16 cellular contexts compared by ENCODE assay signal in the genomic region with DNA sequence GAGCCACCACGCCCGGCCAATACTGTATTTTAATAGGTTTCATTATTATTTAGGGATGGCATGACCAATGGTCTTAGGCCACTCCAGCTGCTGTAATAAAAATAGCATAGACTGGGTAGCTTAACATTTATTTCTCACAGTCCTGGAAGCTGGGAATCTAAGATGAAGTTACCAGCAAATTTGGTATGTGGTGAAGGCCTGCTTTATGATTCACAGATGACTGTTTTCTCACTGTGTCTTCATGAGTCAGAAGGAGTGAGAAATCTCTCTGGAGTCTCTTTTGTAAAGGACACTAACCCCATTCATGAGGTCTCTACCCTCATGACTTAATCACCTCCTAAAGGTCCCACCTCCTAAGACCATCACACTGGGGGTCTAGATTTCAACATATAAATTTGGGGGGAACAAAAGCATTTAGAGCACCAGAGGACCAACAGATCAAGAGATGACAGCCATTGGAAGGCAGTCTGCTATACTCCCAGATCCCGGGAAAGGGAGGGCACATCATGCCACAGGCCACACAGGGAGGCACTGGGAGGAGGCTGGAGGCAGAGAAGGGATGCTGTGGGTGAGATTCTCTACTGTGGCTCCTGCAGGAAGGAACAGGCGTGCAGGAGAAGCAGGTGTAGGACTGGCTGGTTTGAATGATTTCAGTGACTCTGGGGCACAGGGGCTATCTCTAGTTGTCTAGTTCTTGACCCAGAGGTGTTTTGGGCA.
A peak's percentile ranks its signal among the peaks of the same experiment; 100 is the strongest.
DNase-seq lines count a peak whose midpoint lies in the region; ATAC-seq and TF ChIP-seq lines count a peak whose summit lies in the region.
"Had no signal": no experiment of that assay in that cellular context is flagged by ENCODE, and none has a peak within 500 bp of the region (broad histone marks: within the 10 kb centered on the region; RNA-seq: fewer than 3 reads in every experiment).

No MANE protein-coding gene starts in this region.

- H3K4me2 ChIP-seq in PC-3 (ENCODE audit: low read length), result no peak overlapping the region

- no peaks in the 10 kb centered on the region for H3K4me1 ChIP-seq in PC-3 (ENCODE audit: insufficient read depth, low read length)
- H3K4me1 ChIP-seq: prostate gland had no signal

- no peak overlapping the region for H3K4me3 ChIP-seq in PC-3 (ENCODE audit: low read length)
- no peak overlapping the region for H3K4me3 ChIP-seq in lower leg skin (ENCODE audit: low read depth, poor library complexity, severe bottlenecking)
- H3K4me3 ChIP-seq: prostate gland, SK-N-MC had no signal

- 68 to 69% methylated on average over 4 of the region's 4 CpGs for WGBS in lower leg skin, 2 donors

- DNase-seq in EH (ENCODE audit: low read depth) (peak; percentile 95), PC-3 (peak; percentile 53), epithelial cell of prostate (ENCODE audit: low read depth, low spot score) (peak; percentile 68), omental fat pad (ENCODE audit: low spot score) (no peak), DMS53 (lab: John Stamatoyannopoulos, UW) (no peak), lower leg skin (ENCODE audit: low spot score in 2 of 2) (no peak)
- DNase-seq: CD8-positive, alpha-beta memory T cell; NCI-H187 treated with DMSO at 0.1 percent for 48 hours; NCI-H774; stimulated activated CD4-positive, alpha-beta T cell treated with anti-CD3 and anti-CD28 coated beads, Interleukin-4, amount 100 ng/mL, for 24 hours; stimulated activated naive CD4-positive, alpha-beta T cell had no signal

- TF ChIP-seq POLR2A in lower leg skin (IDR thresholded peaks at IDR 0.05), result no peak

- ATAC-seq in PC-3 (no peak; the same call in 1 of the 2 replicates), omental fat pad (ENCODE audit: low FRiP score) (peak; percentile 62), GM18870 (IDR thresholded peaks at IDR 0.05; ENCODE audit: unreplicated experiment) (no peak), HG03457 (IDR thresholded peaks at IDR 0.05; ENCODE audit: unreplicated experiment) (no peak)
- ATAC-seq: WTC11 had no signal

- H2AFZ ChIP-seq in PC-3 (ENCODE audit: low read length), result no peak overlapping the region

- H3K27me3 ChIP-seq in PC-3 (ENCODE audit: low read length), result no peaks in the 10 kb centered on the region

- H3K79me2 ChIP-seq in PC-3 (ENCODE audit: low read length), result no peaks in the 10 kb centered on the region

- no peaks in the 10 kb centered on the region for H4K20me1 ChIP-seq in PC-3 (ENCODE audit: low read length)

- no TSS peak for BruUV-seq in PC-3 (replicated peaks; lab: Mats Ljungman, UMichigan)

- POLR2A ChIA-PET in PC-3 (lab: Charles Lee; ENCODE audit: unreplicated experiment), result no interaction called here

- no peaks in the 10 kb centered on the region for H3K9me3 ChIP-seq in PC-3 (ENCODE audit: low read length)
- H3K9me3 ChIP-seq: prostate gland had no signal

- CTCF ChIA-PET in PC-3 (lab: Charles Lee), result no interaction called here

- no peaks in the 10 kb centered on the region for H3F3A ChIP-seq in PC-3 (ENCODE audit: low read length, unreplicated experiment)

- intact Hi-C loops in PC-3 (cut with micrococcal nuclease) (no loop called here), lower leg skin (cut with DNase I; ENCODE audit: low total_unique reads) (loop anchor here (5.0 kb wide), 1 partner anchor 43 kb away; no protein-coding TSS in a partner anchor)

- H3K9ac ChIP-seq in PC-3 (ENCODE audit: low read length), result no peak overlapping the region

- no peak overlapping the region for H3K27ac ChIP-seq in PC-3 (ENCODE audit: low read length)
- peak overlapping the region; percentile 67 for H3K27ac ChIP-seq in epithelial cell of prostate
- H3K27ac ChIP-seq: prostate gland, SK-N-MC had no signal

- TF ChIP-seq CTCF in PC-3 (conservative IDR thresholded peaks at IDR 0.05; ENCODE audit: low read depth, low read length) (no peak), omental fat pad (IDR thresholded peaks at IDR 0.05) (no peak), lower leg skin (IDR thresholded peaks at IDR 0.05) (no peak)

- H3K9me2 ChIP-seq in PC-3 (replicated peaks; ENCODE audit: low read length), result no peaks in the 10 kb centered on the region

- no peaks in the 10 kb centered on the region for H3K36me3 ChIP-seq in PC-3 (ENCODE audit: low read depth, low read length)
- H3K36me3 ChIP-seq: prostate gland had no signal

Comparison
In these comparisons a context has a peak if more than half of its experiments do, and no peak if none do; other contexts are left out.
1. DNase-seq: peak in EH (single experiment), PC-3 (single experiment) and epithelial cell of prostate (single experiment); none in omental fat pad (single experiment), DMS53 (single experiment) and lower leg skin (0 of 2).